In genomic region chr20:40688129-40689099, GRCh38 we compare ENCODE assay signal across 8 cellular contexts. TPM values are rescaled to one million over a fixed set of nuclear protein-coding genes. Genes with fewer than 3 reads are reported as not detected.
DNase-seq lines count a peak whose midpoint lies in the region; ATAC-seq and TF ChIP-seq lines count a peak whose summit lies in the region.

No MANE protein-coding gene starts in this region.

- H3K27me3 ChIP-seq in BE2C (peaks cover 57% of the 10 kb centered on the region), KMS-11 (ENCODE audit: insufficient read depth, low read depth) (no peaks in the 10 kb centered on the region; the same call in 1 of the 2 replicates), mesenchymal stem cell (ENCODE audit: control insufficient read depth in 1 of 2, insufficient read depth in 1 of 2, low read length in 2 of 2) (peaks cover 33 to 82% of the 10 kb centered on the region in 2 experiments), uterus (peaks cover 9 to 18% of the 10 kb centered on the region in 2 donors)

- peak overlapping the region in 1 of 2 experiments; percentile 81 for H3K23ac ChIP-seq in mesenchymal stem cell (ENCODE audit: low read length in 2 of 2)

- peak overlapping the region; percentile 42 for H3K4me3 ChIP-seq in BE2C (ENCODE audit: low read depth, low read length)
- no peak overlapping the region for H3K4me3 ChIP-seq in KMS-11 (IDR thresholded peaks at IDR 0.05; ENCODE audit: insufficient read depth, low read depth, low read length)
- peak overlapping the region; percentile 54 to 87 for H3K4me3 ChIP-seq in mesenchymal stem cell (ENCODE audit: insufficient read depth in 1 of 2, low read depth in 1 of 2, low read length in 2 of 2)
- H3K4me3 ChIP-seq in uterus: peak overlapping the region; percentile 46 to 53

- H3K79me2 ChIP-seq in KMS-11 (ENCODE audit: insufficient read depth, low read depth): no peaks in the 10 kb centered on the region

- H3K27ac Mint-ChIP-seq in dendritic cell treated with granulocyte-macrophage colony-stimulating factor and Interleukin-4, amounts not matched to agents 40 ng/mL and 50 ng/mL, for 4 days: peak overlapping the region; percentile 97

- H3K18ac ChIP-seq in mesenchymal stem cell (ENCODE audit: low read depth in 1 of 2, low read length in 2 of 2): peak overlapping the region; percentile 61 to 64

- H2BK12ac ChIP-seq in mesenchymal stem cell (ENCODE audit: low read length in 2 of 2): peak overlapping the region in 1 of 2 experiments; percentile 88

- H2BK15ac ChIP-seq in mesenchymal stem cell (ENCODE audit: low read depth, poor library complexity, severe bottlenecking): no peak overlapping the region

- H3K4ac ChIP-seq in mesenchymal stem cell (ENCODE audit: low read depth in 1 of 2, low read length in 2 of 2): peak overlapping the region in 1 of 2 experiments; percentile 38

- peak overlapping the region; percentile 35; the same call in 1 of the 2 replicates for H3K9ac ChIP-seq in KMS-11
- H3K9ac ChIP-seq in mesenchymal stem cell (ENCODE audit: low read length): peak overlapping the region; percentile 92

- no peaks in the 10 kb centered on the region for H3K79me1 ChIP-seq in mesenchymal stem cell (replicated peaks; ENCODE audit: low read length, poor library complexity, severe bottlenecking)

- H3K4me3 Mint-ChIP-seq in dendritic cell treated with granulocyte-macrophage colony-stimulating factor and Interleukin-4, amounts not matched to agents 40 ng/mL and 50 ng/mL, for 4 days: peak overlapping the region; percentile 100

- H3K4me2 ChIP-seq in KMS-11 (peak overlapping the region; percentile 86), mesenchymal stem cell (ENCODE audit: low read length, poor library complexity, severe bottlenecking) (peak overlapping the region; percentile 81)

- no peak for ATAC-seq in GM21367 (IDR thresholded peaks at IDR 0.05; ENCODE audit: unreplicated experiment)

- peaks cover 38% of the 10 kb centered on the region for H3K27me3 Mint-ChIP-seq in dendritic cell treated with granulocyte-macrophage colony-stimulating factor and Interleukin-4, amounts not matched to agents 40 ng/mL and 50 ng/mL, for 4 days

- peak overlapping the region; percentile 100 for H2AFZ ChIP-seq in KMS-11 (ENCODE audit: low read depth)
- peak overlapping the region; percentile 29 for H2AFZ ChIP-seq in mesenchymal stem cell (ENCODE audit: low read depth, low read length)

- no peak overlapping the region for H2AK5ac ChIP-seq in mesenchymal stem cell (ENCODE audit: low read length, severe bottlenecking)

- H3K9me3 ChIP-seq in BE2C (no peaks in the 10 kb centered on the region), mesenchymal stem cell (ENCODE audit: control insufficient read depth, low read length) (no peaks in the 10 kb centered on the region), uterus (no peaks in the 10 kb centered on the region)

- H3K36me3 ChIP-seq in BE2C (no peaks in the 10 kb centered on the region), KMS-11 (ENCODE audit: insufficient read depth) (no peaks in the 10 kb centered on the region), mesenchymal stem cell (ENCODE audit: control insufficient read depth in 1 of 2, insufficient read depth in 2 of 2, low read depth in 1 of 2, low read length in 2 of 2) (peaks cover 3 to 24% of the 10 kb centered on the region in 2 experiments), uterus (no peaks in the 10 kb centered on the region)

- no peak overlapping the region for H2BK5ac ChIP-seq in mesenchymal stem cell (ENCODE audit: low read depth, low read length, poor library complexity, severe bottlenecking)

- TF ChIP-seq POLR2A in uterus (IDR thresholded peaks at IDR 0.05): no peak

- no peaks in the 10 kb centered on the region for H3K9me3 Mint-ChIP-seq in dendritic cell treated with granulocyte-macrophage colony-stimulating factor and Interleukin-4, amounts not matched to agents 40 ng/mL and 50 ng/mL, for 4 days

- 3% methylated on average over 83 of the region's 120 CpGs for WGBS in mesenchymal stem cell

- peaks cover 56% of the 10 kb centered on the region for H3K36me3 Mint-ChIP-seq in dendritic cell treated with granulocyte-macrophage colony-stimulating factor and Interleukin-4, amounts not matched to agents 40 ng/mL and 50 ng/mL, for 4 days (ENCODE audit: low read depth)

- peak overlapping the region in 1 of 2 experiments; percentile 94 for H3K14ac ChIP-seq in mesenchymal stem cell (ENCODE audit: low read length in 2 of 2)

- intact Hi-C loops in dendritic cell treated with granulocyte-macrophage colony-stimulating factor and Interleukin-4, amounts not matched to agents 40 ng/mL and 50 ng/mL, for 4 days (cut with micrococcal nuclease): loop anchor here (5.0 to 10.0 kb wide), 3 partner anchors 226 to 424 kb away; no protein-coding TSS in a partner anchor
- intact Hi-C loops in uterus (cut with DNase I; ENCODE audit: low total_unique reads): no loop called here

- H3K4me1 Mint-ChIP-seq in dendritic cell treated with granulocyte-macrophage colony-stimulating factor and Interleukin-4, amounts not matched to agents 40 ng/mL and 50 ng/mL, for 4 days (ENCODE audit: low read depth): peaks cover 65% of the 10 kb centered on the region

- H4K8ac ChIP-seq in mesenchymal stem cell (ENCODE audit: low read length): peak overlapping the region; percentile 27

- H3K4me1 ChIP-seq in BE2C (no peaks in the 10 kb centered on the region), KMS-11 (ENCODE audit: low read depth, poor library complexity, severe bottlenecking) (no peaks in the 10 kb centered on the region), mesenchymal stem cell (ENCODE audit: control insufficient read depth, insufficient read depth, low read depth, low read length) (peaks cover 30% of the 10 kb centered on the region), uterus (no peaks in the 10 kb centered on the region)

- no peaks in the 10 kb centered on the region for H4K20me1 ChIP-seq in KMS-11 (ENCODE audit: insufficient read depth)

- TF ChIP-seq CTCF in BE2C (IDR thresholded peaks at IDR 0.05; ENCODE audit: low read depth, low read length) (no peak), KMS-11 (conservative IDR thresholded peaks at IDR 0.05; ENCODE audit: low read depth, low read length) (no peak), uterus (IDR thresholded peaks at IDR 0.05) (no peak)

- DNase-seq in BE2C: no peak
- peak; percentile 41 for DNase-seq in mesenchymal stem cell
- no peak for DNase-seq in uterus
- no peak for DNase-seq in NCI-H187 treated with DMSO at 0.1 percent for 48 hours (lab: John Stamatoyannopoulos, UW)
- no peak for DNase-seq in KG1 (lab: John Stamatoyannopoulos, UW)

- H2BK120ac ChIP-seq in mesenchymal stem cell (ENCODE audit: low read depth, low read length): peak overlapping the region; percentile 12

- peak overlapping the region; percentile 47 for H4K91ac ChIP-seq in mesenchymal stem cell (ENCODE audit: low read length)

- peak overlapping the region; percentile 9; the same call in 1 of the 2 replicates for H3K27ac ChIP-seq in KMS-11
- no peak overlapping the region for H3K27ac ChIP-seq in mesenchymal stem cell (ENCODE audit: low read length, poor library complexity, severe bottlenecking)
- H3K27ac ChIP-seq in uterus: peak overlapping the region; percentile 79 to 93

RNA-seq across cellular contexts. Expression of gene MAFB, which starts 0.6 kb away (rescaled TPM):
- polyA plus RNA-seq in BE2C (2012; ENCODE audit: insufficient read depth, insufficient read length, low read depth): 3.1 TPM
- polyA plus RNA-seq in mesenchymal stem cell (2013, experiment 1 of 2): 3.1 TPM
- 3.2 TPM for polyA plus RNA-seq in mesenchymal stem cell (2013, experiment 2 of 2)
- 10 to 100 TPM; 10.0 to 38.2 (median 19.0) TPM for total RNA-seq in uterus
